1 cellular context compared by ENCODE assay signal in genomic region chr1:18486195-18486594, GRCh38.
TF ChIP-seq lines count a peak whose summit lies in the region.

No MANE protein-coding gene starts in this region.

TF ChIP-seq in HCT116, 20 proteins besides CTCF, POLR2A, EP300 and RAD21 (continued from another document):
- TF ChIP-seq EGR1 (IDR thresholded peaks at IDR 0.05; ENCODE audit: low read depth) = no peak
- TF ChIP-seq POLR2AphosphoS5 (IDR thresholded peaks at IDR 0.05; ENCODE audit: low read depth, low read length) = no peak
- TF ChIP-seq ELF1 (IDR thresholded peaks at IDR 0.05; ENCODE audit: borderline replicate concordance, low read depth) = no peak
- no peak for TF ChIP-seq EZH2phosphoT487 (IDR thresholded peaks at IDR 0.05; ENCODE audit: borderline replicate concordance)
- TF ChIP-seq EZH2 (IDR thresholded peaks at IDR 0.05) = no peak
- no peak for TF ChIP-seq CEBPB (IDR thresholded peaks at IDR 0.05; ENCODE audit: low read depth)
- TF ChIP-seq ZBTB33 (IDR thresholded peaks at IDR 0.05; ENCODE audit: extremely low read depth, insufficient replicate concordance, low read length) = no peak
TF ChIP-seq in HCT116: peak in this region for 0.
